Comparison of ENCODE assay signal across 10 cellular contexts in genomic region chr16:57342606-57343005, GRCh38. TPM values are rescaled to one million over a fixed set of nuclear protein-coding genes. Genes with fewer than 3 reads are reported as not detected.
DNase-seq lines count a peak whose midpoint lies in the region; ATAC-seq and TF ChIP-seq lines count a peak whose summit lies in the region.
"Not testable (repeated sequence)": the region's sequence is repeated elsewhere in the genome, so short reads cannot be mapped to it uniquely, and the experiment has no call there.
"Had no signal": no experiment of that assay in that cellular context is flagged by ENCODE, and none has a peak within 500 bp of the region (broad histone marks: within the 10 kb centered on the region; RNA-seq: fewer than 3 reads in every experiment).

No MANE protein-coding gene starts in this region.

- not testable (repeated sequence) for ATAC-seq in RWPE2 (ENCODE audit: low read depth); stimulated activated memory B cell treated with anti-CD40 and anti-IgM and Interleukin-4, amounts not matched to agents 10 μg/mL and 1 μg/mL and 100 μg/mL, for 72 hours

- not testable (repeated sequence) for H3K27me3 ChIP-seq in RWPE2 (ENCODE audit: insufficient read depth, poor library complexity, severe bottlenecking)

- not testable (repeated sequence) for H3K4me3 ChIP-seq in RWPE2 (ENCODE audit: severe bottlenecking)

- H3K4me3 Mint-ChIP-seq in Calu3 (ENCODE audit: low read depth, unreplicated experiment); dendritic cell treated with granulocyte-macrophage colony-stimulating factor and Interleukin-4, amounts not matched to agents 40 ng/mL and 50 ng/mL, for 4 days; osteocyte (ENCODE audit: unreplicated experiment): not testable (repeated sequence)
- H3K4me3 Mint-ChIP-seq in stimulated activated memory B cell treated with anti-CD40 and anti-IgM and Interleukin-4, amounts not matched to agents 10 μg/mL and 1 μg/mL and 100 μg/mL, for 72 hours, result peak overlapping the region; percentile 3

- H3K27ac Mint-ChIP-seq in Calu3 (ENCODE audit: unreplicated experiment), result peak overlapping the region; percentile 35
- peak overlapping the region; percentile 75 for H3K27ac Mint-ChIP-seq in dendritic cell treated with granulocyte-macrophage colony-stimulating factor and Interleukin-4, amounts not matched to agents 40 ng/mL and 50 ng/mL, for 4 days
- H3K27ac Mint-ChIP-seq in osteocyte (ENCODE audit: unreplicated experiment), result not testable (repeated sequence)
- peak overlapping the region; percentile 83 for H3K27ac Mint-ChIP-seq in stimulated activated memory B cell treated with anti-CD40 and anti-IgM and Interleukin-4, amounts not matched to agents 10 μg/mL and 1 μg/mL and 100 μg/mL, for 72 hours

- H3K9me3 Mint-ChIP-seq in Calu3 (ENCODE audit: low read depth, unreplicated experiment); dendritic cell treated with granulocyte-macrophage colony-stimulating factor and Interleukin-4, amounts not matched to agents 40 ng/mL and 50 ng/mL, for 4 days; stimulated activated memory B cell treated with anti-CD40 and anti-IgM and Interleukin-4, amounts not matched to agents 10 μg/mL and 1 μg/mL and 100 μg/mL, for 72 hours: not testable (repeated sequence)
- peaks cover 17% of the 10 kb centered on the region for H3K9me3 Mint-ChIP-seq in osteocyte (ENCODE audit: unreplicated experiment)

- H3K27ac ChIP-seq in RWPE2 (ENCODE audit: poor library complexity, severe bottlenecking), result peak overlapping the region; percentile 98

- peaks cover 17% of the 10 kb centered on the region for H3K36me3 Mint-ChIP-seq in Calu3 (ENCODE audit: insufficient read depth, unreplicated experiment)
- H3K36me3 Mint-ChIP-seq in dendritic cell treated with granulocyte-macrophage colony-stimulating factor and Interleukin-4, amounts not matched to agents 40 ng/mL and 50 ng/mL, for 4 days (ENCODE audit: low read depth); osteocyte (ENCODE audit: unreplicated experiment); stimulated activated memory B cell treated with anti-CD40 and anti-IgM and Interleukin-4, amounts not matched to agents 10 μg/mL and 1 μg/mL and 100 μg/mL, for 72 hours: not testable (repeated sequence)

- not testable (repeated sequence) for TF ChIP-seq CTCF in Calu3 (IDR thresholded peaks at IDR 0.05; ENCODE audit: unreplicated experiment); RWPE2 (IDR thresholded peaks at IDR 0.05; ENCODE audit: poor library complexity, severe bottlenecking); osteocyte (IDR thresholded peaks at IDR 0.05)

- not testable (repeated sequence) for BruUV-seq in Calu3 (replicated peaks; lab: Mats Ljungman, UMichigan)

- H3K27me3 Mint-ChIP-seq in Calu3 (ENCODE audit: unreplicated experiment); stimulated activated memory B cell treated with anti-CD40 and anti-IgM and Interleukin-4, amounts not matched to agents 10 μg/mL and 1 μg/mL and 100 μg/mL, for 72 hours: not testable (repeated sequence)
- H3K27me3 Mint-ChIP-seq in dendritic cell treated with granulocyte-macrophage colony-stimulating factor and Interleukin-4, amounts not matched to agents 40 ng/mL and 50 ng/mL, for 4 days, result peaks cover 10% of the 10 kb centered on the region
- peaks cover 57% of the 10 kb centered on the region for H3K27me3 Mint-ChIP-seq in osteocyte (ENCODE audit: unreplicated experiment)

- not testable (repeated sequence) for H3K9me3 ChIP-seq in RWPE2 (ENCODE audit: severe bottlenecking)

- not testable (repeated sequence) for H3K36me3 ChIP-seq in RWPE2 (ENCODE audit: low read depth)

- CTCF ChIA-PET in Calu3 (lab: Charles Lee), result interaction anchor here (0.6 to 1.8 kb wide), 5 partner anchors 30 to 761 kb away, joined by 3 to 24 read pairs (median 5); partner anchors contain the start of gene CX3CL1

- not testable (repeated sequence) for DNase-seq in Calu3; RWPE2 (ENCODE audit: low spot score)
- DNase-seq in cardiac septum (ENCODE audit: low spot score) (peak; percentile 55), osteocyte (ENCODE audit: extremely low spot score, unreplicated experiment) (peak; percentile 44)

- H3K4me1 ChIP-seq in RWPE2 (ENCODE audit: insufficient read depth, poor library complexity, severe bottlenecking), result peaks cover 24% of the 10 kb centered on the region

- peaks cover 55% of the 10 kb centered on the region for H3K4me1 Mint-ChIP-seq in Calu3 (ENCODE audit: low read depth, unreplicated experiment)
- H3K4me1 Mint-ChIP-seq in dendritic cell treated with granulocyte-macrophage colony-stimulating factor and Interleukin-4, amounts not matched to agents 40 ng/mL and 50 ng/mL, for 4 days (ENCODE audit: low read depth), result peaks cover 65% of the 10 kb centered on the region
- peaks cover 28% of the 10 kb centered on the region for H3K4me1 Mint-ChIP-seq in osteocyte (ENCODE audit: unreplicated experiment)
- H3K4me1 Mint-ChIP-seq in stimulated activated memory B cell treated with anti-CD40 and anti-IgM and Interleukin-4, amounts not matched to agents 10 μg/mL and 1 μg/mL and 100 μg/mL, for 72 hours, result peaks cover 75% of the 10 kb centered on the region

- intact Hi-C loops in Calu3 (cut with micrococcal nuclease; ENCODE audit: unreplicated experiment), result loop anchor here (1.0 to 5.0 kb wide), 3 partner anchors 28 to 40 kb away; no protein-coding TSS in a partner anchor
- intact Hi-C loops in dendritic cell treated with granulocyte-macrophage colony-stimulating factor and Interleukin-4, amounts not matched to agents 40 ng/mL and 50 ng/mL, for 4 days (cut with micrococcal nuclease); cardiac septum (cut with DNase I): not testable (repeated sequence)

RNA-seq across cellular contexts. Expression of gene CCL22, which starts 16.0 kb away (rescaled TPM):
- total RNA-seq in Calu3 (2022) (2.6 and 4.5 TPM in 2 replicates), cardiac septum (not detected), osteocyte (not detected in 2 replicates)
- total RNA-seq: A172, A673, HFFc6 had no signal

RNA-seq across cellular contexts. Expression of gene CX3CL1, which starts 29.7 kb away (rescaled TPM):
- total RNA-seq in Calu3 (2022) (17.6 and 41.4 TPM in 2 replicates), cardiac septum (8.7 TPM), osteocyte (2.3 and 2.6 TPM in 2 replicates)
- total RNA-seq: A673; CD4-positive, alpha-beta memory T cell; HFFc6 had no signal

RNA-seq across cellular contexts. Expression of gene PLLP, which starts 58.1 kb away (rescaled TPM):
- total RNA-seq in Calu3 (2022), result 38.3 and 40.3 TPM in 2 replicates
- total RNA-seq in cardiac septum, result 1.2 TPM
- 0.30 and 1.2 TPM in 2 replicates for total RNA-seq in osteocyte
- total RNA-seq: A172, HFFc6 had no signal

Comparison
In these comparisons a context has a peak if more than half of its experiments do, and no peak if none do; other contexts are left out.
1. RNA of gene PLLP, which starts 58.1 kb away (total RNA-seq): 38.3 to 40.3 TPM in Calu3; 1.2 TPM in cardiac septum (single experiment) and 0.30 to 1.2 TPM in osteocyte; every median in the first group is over 10 times any median in the second.